12 cellular contexts compared by ENCODE assay signal in the genomic region with DNA sequence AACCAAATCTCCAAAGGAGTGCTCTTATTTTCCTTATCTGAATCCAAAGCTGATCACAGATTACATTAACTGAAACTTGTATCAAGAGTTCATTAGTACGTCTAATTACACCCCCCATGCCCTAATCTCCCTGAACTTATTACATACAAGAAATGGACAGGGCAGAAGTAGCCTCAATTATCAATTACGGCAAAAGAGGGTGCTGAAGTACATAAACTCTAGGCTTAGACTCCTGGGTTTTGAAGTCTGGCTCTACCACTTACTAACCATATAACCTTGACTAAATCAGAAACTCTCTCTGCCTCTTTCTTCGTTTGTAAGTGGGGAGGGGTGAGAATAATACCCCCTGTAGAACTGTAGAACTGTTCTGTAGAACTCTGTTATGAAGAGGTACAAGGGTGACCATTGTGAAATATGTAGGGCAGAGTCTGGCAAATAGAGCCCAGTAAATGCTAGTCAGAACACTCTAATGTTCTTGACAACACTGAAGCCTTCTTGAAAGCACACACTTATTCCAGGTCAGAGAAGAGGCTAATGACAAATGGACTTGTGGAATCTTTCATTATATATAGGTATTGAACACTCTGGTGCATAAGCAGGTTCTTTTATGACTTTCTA. TPM values are rescaled to one million over a fixed set of nuclear protein-coding genes. Genes with fewer than 3 reads are reported as not detected.
DNase-seq lines count a peak whose midpoint lies in the region; ATAC-seq, FAIRE-seq and TF ChIP-seq lines count a peak whose summit lies in the region.
"Had no signal": no experiment of that assay in that cellular context is flagged by ENCODE, and none has a peak within 500 bp of the region (broad histone marks: within the 10 kb centered on the region; RNA-seq: fewer than 3 reads in every experiment).

No MANE protein-coding gene starts in this region.

- H3K36me3 Mint-ChIP-seq in mesothelial cell of epicardium: no peaks in the 10 kb centered on the region

- DNase-seq in activated gamma-delta T cell treated with Interleukin-2 at 50 U/mL for 16 hours: peak; percentile 12
- DNase-seq in activated gamma-delta T cell (lab: John Stamatoyannopoulos, UW): no peak
- DNase-seq in Kasumi-1 (lab: John Stamatoyannopoulos, UW): peak; percentile 72 to 76
- DNase-seq in left lobe of liver (ENCODE audit: low spot score): no peak
- DNase-seq in NCI-H1092 treated with DMSO at 0.1 percent for 48 hours (lab: John Stamatoyannopoulos, UW): no peak
- no peak for DNase-seq in D721Med (ENCODE audit: insufficient read length, low spot score)
- no peak for DNase-seq in mesothelial cell of epicardium (ENCODE audit: low spot score in 2 of 2, unreplicated experiment in 2 of 2)
- DNase-seq: kidney glomerular epithelial cell had no signal

- H3K27ac Mint-ChIP-seq in mesothelial cell of epicardium: no peak overlapping the region

- H3K27me3 Mint-ChIP-seq in mesothelial cell of epicardium (ENCODE audit: low read depth): peaks cover 51% of the 10 kb centered on the region

- no peaks in the 10 kb centered on the region for H3K9me3 Mint-ChIP-seq in mesothelial cell of epicardium

- no peak for FAIRE-seq in D721Med (lab: Jason Lieb, UNC)
- FAIRE-seq: GM12892 had no signal

- no peak overlapping the region for H3K4me3 Mint-ChIP-seq in mesothelial cell of epicardium

- peak; percentile 48 for ATAC-seq in HG02588 (IDR thresholded peaks at IDR 0.05; ENCODE audit: unreplicated experiment)
- peak; percentile 52 for ATAC-seq in left lobe of liver

- no peaks in the 10 kb centered on the region for H3K4me1 Mint-ChIP-seq in mesothelial cell of epicardium

- no peak for TF ChIP-seq CTCF in D721Med (IDR thresholded peaks at IDR 0.05; ENCODE audit: insufficient read depth, missing control alignments)
- TF ChIP-seq CTCF in mesothelial cell of epicardium (IDR thresholded peaks at IDR 0.05; ENCODE audit: unreplicated experiment): no peak

RNA-seq across cellular contexts. Expression of gene OR5K4, which starts 19.6 kb away (rescaled TPM):
- total RNA-seq in left lobe of liver (not detected), mesothelial cell of epicardium (not detected in 3 replicates)
- total RNA-seq: T-helper 1 cell treated with Interleukin-12 subunit alpha and Interleukin-12 subunit beta and Interleukin-4 antibody, amounts not matched to agents 30 ng/mL and 1 ng/mL, for 36 hours had no signal

RNA-seq across cellular contexts. Expression of gene OR5H2, which starts 51.8 kb away (rescaled TPM):
- total RNA-seq in left lobe of liver (not detected), mesothelial cell of epicardium (not detected in 3 replicates)
- total RNA-seq: prostate gland; T-helper 1 cell treated with Interleukin-12 subunit alpha and Interleukin-12 subunit beta and Interleukin-4 antibody, amounts not matched to agents 30 ng/mL and 1 ng/mL, for 36 hours had no signal

RNA-seq across cellular contexts. Expression of gene OR5K3, which starts 56.4 kb away (rescaled TPM):
- total RNA-seq in left lobe of liver (not detected), mesothelial cell of epicardium (not detected in 3 replicates)
- total RNA-seq: prostate gland; T-helper 1 cell treated with Interleukin-12 subunit alpha and Interleukin-12 subunit beta and Interleukin-4 antibody, amounts not matched to agents 30 ng/mL and 1 ng/mL, for 36 hours had no signal

Comparison
In these comparisons a context has a peak if more than half of its experiments do, and no peak if none do; other contexts are left out.
1. DNase-seq: peak in activated gamma-delta T cell treated with Interleukin-2 at 50 U/mL for 16 hours (single experiment) and Kasumi-1 (2 of 2); none in activated gamma-delta T cell (single experiment), left lobe of liver (single experiment), NCI-H1092 treated with DMSO at 0.1 percent for 48 hours (single experiment), D721Med (single experiment) and mesothelial cell of epicardium (0 of 2).